Comparison of ENCODE assay signal across 17 cellular contexts in the genomic region with DNA sequence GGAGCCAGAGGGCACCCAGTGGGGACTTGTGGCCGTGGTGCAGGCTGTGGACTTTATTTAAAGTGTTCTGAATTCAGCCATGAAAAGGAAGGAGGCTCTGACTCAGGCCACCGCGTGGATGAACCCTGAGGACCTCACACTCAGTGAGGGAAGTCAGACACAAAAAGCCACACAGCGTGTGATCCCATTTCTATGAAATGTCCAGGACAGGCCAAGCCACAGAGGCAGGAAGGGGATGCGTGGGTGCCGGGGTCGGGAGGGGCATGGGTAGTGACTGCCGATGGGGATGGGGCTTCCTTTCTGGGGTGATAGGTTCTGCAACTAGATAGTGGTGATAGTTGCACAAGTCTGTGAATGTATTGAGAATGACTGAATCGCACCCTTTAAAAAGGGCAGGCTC. TPM values are rescaled to one million over a fixed set of nuclear protein-coding genes. Genes with fewer than 3 reads are reported as not detected.
A peak's percentile ranks its signal among the peaks of the same experiment; 100 is the strongest.
DNase-seq lines count a peak whose midpoint lies in the region; ATAC-seq and TF ChIP-seq lines count a peak whose summit lies in the region.
"Had no signal": no experiment of that assay in that cellular context is flagged by ENCODE, and none has a peak within 500 bp of the region (broad histone marks: within the 10 kb centered on the region; RNA-seq: fewer than 3 reads in every experiment).

No MANE protein-coding gene starts in this region.

- H3K36me3 Mint-ChIP-seq in activated T-cell treated with anti-CD3 and anti-CD28 coated beads, Interleukin-2, amount 50 U/mL, for 24 hours (ENCODE audit: low read depth), result no peaks in the 10 kb centered on the region
- no peaks in the 10 kb centered on the region for H3K36me3 Mint-ChIP-seq in activated B cell treated with CpG ODN at 0.5 μM for 24 hours (ENCODE audit: low read depth)
- H3K36me3 Mint-ChIP-seq: mesothelial cell of epicardium had no signal

- no peak for DNase-seq in activated T-cell treated with anti-CD3 and anti-CD28 coated beads, Interleukin-2, amount 50 U/mL, for 24 hours
- DNase-seq in activated T-cell treated with anti-CD3 and anti-CD28 coated beads for 4 hours, result no peak
- no peak for DNase-seq in activated B cell treated with CpG ODN at 0.5 μM for 24 hours
- peak; percentile 63 for DNase-seq in stimulated activated naive CD8-positive, alpha-beta T cell treated with anti-CD3 and anti-CD28 coated beads, Interleukin-15, Interleukin-2, amounts not matched to agents 100 U/mL and 50 U/mL, for 24 hours
- DNase-seq in Kasumi-1 (lab: John Stamatoyannopoulos, UW), result no peak
- DNase-seq in erythroblast (lab: John Stamatoyannopoulos, UW), result no peak
- DNase-seq in stimulated activated CD4-positive, alpha-beta T cell treated with anti-CD3 and anti-CD28 coated beads, Interleukin-4, amount 100 ng/mL, for 1 hour, result no peak
- DNase-seq: central memory CD4-positive, alpha-beta T cell; DMS 273 treated with DMSO at 0.1 percent for 48 hours; Karpas-422; NCI-H1694 treated with DMSO at 0.1 percent for 48 hours; ovary; PC-9; stimulated activated CD4-positive, alpha-beta T cell treated with anti-CD3 and anti-CD28 coated beads, Interleukin-4, amount 100 ng/mL, for 4 hours had no signal

- no peaks in the 10 kb centered on the region for H3K9me3 Mint-ChIP-seq in activated T-cell treated with anti-CD3 and anti-CD28 coated beads, Interleukin-2, amount 50 U/mL, for 24 hours
- no peaks in the 10 kb centered on the region for H3K9me3 Mint-ChIP-seq in activated B cell treated with CpG ODN at 0.5 μM for 24 hours
- H3K9me3 Mint-ChIP-seq: mesothelial cell of epicardium had no signal

- CTCF ChIA-PET in activated B cell treated with CpG ODN at 0.5 μM for 24 hours (lab: Charles Lee), result no interaction called here

- TF ChIP-seq POLR2A in erythroblast (IDR thresholded peaks at IDR 0.05; ENCODE audit: low read length), result no peak

- TF ChIP-seq CTCF in activated B cell treated with CpG ODN at 0.5 μM for 24 hours (IDR thresholded peaks at IDR 0.05), result no peak

- POLR2A ChIA-PET in activated B cell treated with CpG ODN at 0.5 μM for 24 hours (lab: Charles Lee), result no interaction called here

- intact Hi-C loops in activated B cell treated with CpG ODN at 0.5 μM for 24 hours (cut with micrococcal nuclease), result no loop called here

- no peaks in the 10 kb centered on the region for H3K27me3 Mint-ChIP-seq in activated T-cell treated with anti-CD3 and anti-CD28 coated beads, Interleukin-2, amount 50 U/mL, for 24 hours
- H3K27me3 Mint-ChIP-seq in activated B cell treated with CpG ODN at 0.5 μM for 24 hours, result no peaks in the 10 kb centered on the region

- H3K4me1 Mint-ChIP-seq in activated T-cell treated with anti-CD3 and anti-CD28 coated beads, Interleukin-2, amount 50 U/mL, for 24 hours (ENCODE audit: low read depth), result peaks cover 32% of the 10 kb centered on the region
- peaks cover 16% of the 10 kb centered on the region for H3K4me1 Mint-ChIP-seq in activated B cell treated with CpG ODN at 0.5 μM for 24 hours

- peak overlapping the region; percentile 75 for H3K27ac Mint-ChIP-seq in activated T-cell treated with anti-CD3 and anti-CD28 coated beads, Interleukin-2, amount 50 U/mL, for 24 hours
- H3K27ac Mint-ChIP-seq in activated B cell treated with CpG ODN at 0.5 μM for 24 hours, result peak overlapping the region; percentile 41
- H3K27ac Mint-ChIP-seq: mesothelial cell of epicardium had no signal

- ATAC-seq in activated B cell treated with CpG ODN at 0.5 μM for 24 hours (ENCODE audit: low read depth) (no peak), esophagus mucosa (peak; percentile 19)
- ATAC-seq in stimulated activated naive CD8-positive, alpha-beta T cell treated with anti-CD3 and anti-CD28 coated beads, Interleukin-15, Interleukin-2, amounts not matched to agents 100 U/mL and 50 U/mL, for 24 hours, result peak; percentile 59
- ATAC-seq: gastroesophageal sphincter had no signal

- H3K4me3 Mint-ChIP-seq in activated T-cell treated with anti-CD3 and anti-CD28 coated beads, Interleukin-2, amount 50 U/mL, for 24 hours, result no peak overlapping the region
- H3K4me3 Mint-ChIP-seq in activated B cell treated with CpG ODN at 0.5 μM for 24 hours, result peak overlapping the region; percentile 37
- H3K4me3 Mint-ChIP-seq: mesothelial cell of epicardium had no signal

RNA-seq across cellular contexts. Expression of gene ZBTB7A, which starts 8.7 kb away (rescaled TPM):
- total RNA-seq in activated B cell treated with CpG ODN at 0.5 μM for 24 hours (44.5 and 49.2 TPM in 2 replicates), esophagus mucosa (53.7 TPM)

RNA-seq across cellular contexts. Expression of gene MAP2K2, which starts 48.5 kb away (rescaled TPM):
- total RNA-seq in activated B cell treated with CpG ODN at 0.5 μM for 24 hours, result 126 TPM in 2 replicates
- 114 TPM for total RNA-seq in esophagus mucosa
